In genomic region chr7:67019562-67020390, GRCh38 we compare ENCODE assay signal across 11 cellular contexts. TPM values are rescaled to one million over a fixed set of nuclear protein-coding genes. Genes with fewer than 3 reads are reported as not detected.
DNase-seq lines count a peak whose midpoint lies in the region; ATAC-seq lines count a peak whose summit lies in the region.
"Had no signal": no experiment of that assay in that cellular context is flagged by ENCODE, and none has a peak within 500 bp of the region (broad histone marks: within the 10 kb centered on the region; RNA-seq: fewer than 3 reads in every experiment).

No MANE protein-coding gene starts in this region.

- ATAC-seq in HG02840 (IDR thresholded peaks at IDR 0.05; ENCODE audit: low FRiP score, unreplicated experiment) (no peak), GM21825 (IDR thresholded peaks at IDR 0.05; ENCODE audit: unreplicated experiment) (no peak), left lobe of liver (no peak)
- ATAC-seq: left ventricle myocardium superior had no signal

- DNase-seq in DMS53 treated with DMSO at 0.1 percent for 48 hours (lab: John Stamatoyannopoulos, UW; ENCODE audit: unreplicated experiment) (peak; percentile 45), LHCN-M2 (ENCODE audit: low read depth) (peak; percentile 61), RPMI7951 (ENCODE audit: low read depth) (peak; percentile 24), hepatic stellate cell (ENCODE audit: low spot score) (peak; percentile 20), NCI-H2227 treated with DMSO at 0.1 percent for 48 hours (lab: John Stamatoyannopoulos, UW) (no peak), left lobe of liver (ENCODE audit: low spot score) (no peak)
- DNase-seq: endodermal cell, left ventricle myocardium superior, stomach had no signal

RNA-seq across cellular contexts. Expression of gene TYW1, which starts 23.1 kb away (rescaled TPM):
- 23.2 and 29.9 TPM in 2 replicates for total RNA-seq in LHCN-M2 (2014; rRNA removed)
- polyA plus RNA-seq in LHCN-M2 (2012), result 8.6 TPM
- total RNA-seq in RPMI7951 (2014; rRNA removed; shearing (Covaris generic)), result 10.9 and 11.9 TPM in 2 replicates
- 10.7 TPM for total RNA-seq in left lobe of liver

RNA-seq across cellular contexts. Expression of gene SBDS, which starts 24.4 kb away (rescaled TPM):
- 216 and 247 TPM in 2 replicates for total RNA-seq in LHCN-M2 (2014; rRNA removed)
- polyA plus RNA-seq in LHCN-M2 (2012), result 179 TPM
- 112 and 124 TPM in 2 replicates for total RNA-seq in RPMI7951 (2014; rRNA removed; shearing (Covaris generic))
- total RNA-seq in left lobe of liver, result 49.9 TPM

Comparison
In these comparisons a context has a peak if more than half of its experiments do, and no peak if none do; other contexts are left out.
1. DNase-seq: peak in DMS53 treated with DMSO at 0.1 percent for 48 hours (single experiment), LHCN-M2 (single experiment), RPMI7951 (single experiment) and hepatic stellate cell (single experiment); none in NCI-H2227 treated with DMSO at 0.1 percent for 48 hours (single experiment) and left lobe of liver (single experiment).